27 cellular contexts compared by ENCODE assay signal in genomic region chr4:2572076-2572475, GRCh38. TPM values are rescaled to one million over a fixed set of nuclear protein-coding genes. Genes with fewer than 3 reads are reported as not detected.
DNase-seq lines count a peak whose midpoint lies in the region; ATAC-seq and TF ChIP-seq lines count a peak whose summit lies in the region.
"Had no signal": no experiment of that assay in that cellular context is flagged by ENCODE, and none has a peak within 500 bp of the region (broad histone marks: within the 10 kb centered on the region; RNA-seq: fewer than 3 reads in every experiment).

No MANE protein-coding gene starts in this region.

- H3K4me3 ChIP-seq in Caco-2 (ENCODE audit: low read depth, low read length) (no peak overlapping the region), upper lobe of right lung (no peak overlapping the region), gastroesophageal sphincter (no peak overlapping the region)
- H3K4me3 ChIP-seq: dorsolateral prefrontal cortex, GM23248, left ventricle myocardium inferior, Peyer's patch had no signal

- POLR2A ChIA-PET in Caco-2 (lab: Charles Lee) = no interaction called here

- H3K9me3 ChIP-seq in Caco-2 (no peaks in the 10 kb centered on the region), upper lobe of right lung (no peaks in the 10 kb centered on the region), gastroesophageal sphincter (no peaks in the 10 kb centered on the region)
- H3K9me3 ChIP-seq: BE2C, left ventricle myocardium inferior, Peyer's patch had no signal

- CTCF ChIA-PET in Caco-2 (lab: Charles Lee) = interaction anchor here (0.6 kb wide), 1 partner anchor 49 kb away, joined by 3 read pairs; no protein-coding TSS in a partner anchor

- no peak for ATAC-seq in central memory CD8-positive, alpha-beta T cell (replicated peaks; ENCODE audit: extremely low read depth, poor library complexity, severe bottlenecking)
- ATAC-seq in upper lobe of right lung (no peak), GM21528 (IDR thresholded peaks at IDR 0.05; ENCODE audit: low FRiP score, unreplicated experiment) (no peak), gastroesophageal sphincter (no peak)
- ATAC-seq: right cardiac atrium had no signal

- H3K4me1 ChIP-seq in Caco-2 (no peaks in the 10 kb centered on the region), upper lobe of right lung (peaks cover 34% of the 10 kb centered on the region), gastroesophageal sphincter (peaks cover 0 to 62% (median 22%) of the 10 kb centered on the region in 3 donors)
- H3K4me1 ChIP-seq: parathyroid adenoma had no signal

- H3K4me1 Mint-ChIP-seq in Caco-2 (ENCODE audit: low read depth, unreplicated experiment) = peaks cover 21% of the 10 kb centered on the region
- H3K4me1 Mint-ChIP-seq in central memory CD8-positive, alpha-beta T cell = peaks cover 61% of the 10 kb centered on the region
- H3K4me1 Mint-ChIP-seq in nephron progenitor cell = peaks cover 52% of the 10 kb centered on the region

- BruUV-seq in Caco-2 (replicated peaks; lab: Mats Ljungman, UMichigan) = no TSS peak

- H3K27ac ChIP-seq in upper lobe of right lung (no peak overlapping the region), gastroesophageal sphincter (no peak overlapping the region)
- H3K27ac ChIP-seq: GM23248, Peyer's patch had no signal

- H3K27me3 ChIP-seq in Caco-2 (replicated peaks; ENCODE audit: control insufficient read depth, insufficient read depth, low read length) = no peaks in the 10 kb centered on the region
- H3K27me3 ChIP-seq in upper lobe of right lung = no peaks in the 10 kb centered on the region
- H3K27me3 ChIP-seq in gastroesophageal sphincter = no peaks in the 10 kb centered on the region
- H3K27me3 ChIP-seq: BE2C, dorsolateral prefrontal cortex, Peyer's patch had no signal

- no peak for TF ChIP-seq POLR2A in gastroesophageal sphincter (IDR thresholded peaks at IDR 0.05)

- intact Hi-C loops in Caco-2 (cut with micrococcal nuclease; ENCODE audit: unreplicated experiment) (no loop called here), upper lobe of right lung (cut with DNase I) (no loop called here)

- H3K36me3 ChIP-seq in Caco-2 (ENCODE audit: control insufficient read depth, insufficient read depth, low read length) (no peaks in the 10 kb centered on the region; the same call in none of the 2 replicates), upper lobe of right lung (no peaks in the 10 kb centered on the region), gastroesophageal sphincter (peaks cover 0 to 7% of the 10 kb centered on the region in 2 donors)
- H3K36me3 ChIP-seq: left ventricle myocardium inferior had no signal

- peak overlapping the region; percentile 27 for H3K27ac Mint-ChIP-seq in Caco-2 (ENCODE audit: unreplicated experiment)
- peak overlapping the region; percentile 47 for H3K27ac Mint-ChIP-seq in central memory CD8-positive, alpha-beta T cell (ENCODE audit: low read depth)
- H3K27ac Mint-ChIP-seq in nephron progenitor cell = peak overlapping the region; percentile 81
- H3K27ac Mint-ChIP-seq: type B pancreatic cell had no signal

- peaks cover 36% of the 10 kb centered on the region for H3K36me3 Mint-ChIP-seq in Caco-2 (ENCODE audit: insufficient read depth, unreplicated experiment)
- peaks cover 12% of the 10 kb centered on the region for H3K36me3 Mint-ChIP-seq in central memory CD8-positive, alpha-beta T cell (ENCODE audit: insufficient read depth)
- H3K36me3 Mint-ChIP-seq in nephron progenitor cell (ENCODE audit: low read depth) = peaks cover 48% of the 10 kb centered on the region

- TF ChIP-seq EP300 in gastroesophageal sphincter (IDR thresholded peaks at IDR 0.05) = no peak

- peak; percentile 34 for DNase-seq in activated CD8-positive, alpha-beta memory T cell treated with anti-CD3 and anti-CD28 coated beads, Interleukin-2, amount 50 U/mL, for 48 hours
- no peak for DNase-seq in activated CD8-positive, alpha-beta memory T cell treated with anti-CD3 and anti-CD28 coated beads for 24 hours
- no peak for DNase-seq in Caco-2
- DNase-seq in central memory CD8-positive, alpha-beta T cell (ENCODE audit: low spot score in 2 of 2) = no peak
- no peak for DNase-seq in nephron progenitor cell
- no peak for DNase-seq in upper lobe of right lung
- DNase-seq: activated CD4-positive, alpha-beta T cell treated with anti-CD3 and anti-CD28 coated beads, Interleukin-2, amount 50 U/mL, for 48 hours; activated CD4-positive, CD25-positive, alpha-beta regulatory T cell; BE2C; Calu3; central memory CD4-positive, alpha-beta T cell; DMS79 treated with DMSO at 0.1 percent for 48 hours; dorsolateral prefrontal cortex; GM23248; left ventricle myocardium inferior; NCI-H1417; NCI-H2081; NCI-H226; NCI-H748 treated with DMSO at 0.1 percent for 48 hours; Peyer's patch; right cardiac atrium; SIG-M5; stimulated activated CD4-positive, alpha-beta T cell treated with anti-CD3 and anti-CD28 coated beads, Interleukin-2, amount 100 ng/mL, for 24 hours had no signal

- H3K27me3 Mint-ChIP-seq in Caco-2 (ENCODE audit: insufficient read depth, unreplicated experiment) = no peaks in the 10 kb centered on the region
- no peaks in the 10 kb centered on the region for H3K27me3 Mint-ChIP-seq in central memory CD8-positive, alpha-beta T cell
- peaks cover 3% of the 10 kb centered on the region for H3K27me3 Mint-ChIP-seq in nephron progenitor cell (ENCODE audit: low read depth, poor library complexity)
- H3K27me3 Mint-ChIP-seq: type B pancreatic cell had no signal

- no peaks in the 10 kb centered on the region for H3K9me3 Mint-ChIP-seq in Caco-2 (ENCODE audit: unreplicated experiment)
- no peaks in the 10 kb centered on the region for H3K9me3 Mint-ChIP-seq in central memory CD8-positive, alpha-beta T cell
- H3K9me3 Mint-ChIP-seq in nephron progenitor cell = peaks cover 3% of the 10 kb centered on the region
- H3K9me3 Mint-ChIP-seq: type B pancreatic cell had no signal

- TF ChIP-seq CTCF in Caco-2 (IDR thresholded peaks at IDR 0.05; ENCODE audit: insufficient read depth in 1 of 2, low read depth in 1 of 2, low read length in 1 of 2, severe bottlenecking in 1 of 2, unreplicated experiment in 1 of 2) (no peak), nephron progenitor cell (IDR thresholded peaks at IDR 0.05) (no peak), upper lobe of right lung (IDR thresholded peaks at IDR 0.05) (no peak), gastroesophageal sphincter (IDR thresholded peaks at IDR 0.05) (no peak)

- WGBS in gastroesophageal sphincter (ENCODE audit: low coverage in 1 of 2), 2 donors = 88 to 91% methylated on average over 7 to 9 of the region's 12 CpGs

- H3K4me3 Mint-ChIP-seq in Caco-2 (ENCODE audit: unreplicated experiment) (no peak overlapping the region), nephron progenitor cell (no peak overlapping the region)
- no peak overlapping the region for H3K4me3 Mint-ChIP-seq in central memory CD8-positive, alpha-beta T cell
- H3K4me3 Mint-ChIP-seq: type B pancreatic cell had no signal

RNA-seq across cellular contexts. Expression of gene FAM193A, which starts 35.6 kb away (rescaled TPM):
- 28.7 and 31.2 TPM in 2 replicates for total RNA-seq in Caco-2 (2022)
- total RNA-seq in upper lobe of right lung = 28.9 TPM
- total RNA-seq in gastroesophageal sphincter = 10 to 100 TPM; 24.5 to 35.6 (median 30.2) TPM

Comparison
In these comparisons a context has a peak if more than half of its experiments do, and no peak if none do; other contexts are left out.
1. H3K27ac Mint-ChIP-seq: peak in every context shown above with its lines; median percentile 81 in nephron progenitor cell; 47 in central memory CD8-positive, alpha-beta T cell; 27 in Caco-2.